Comparison of ENCODE assay signal across 16 cellular contexts in the genomic region with DNA sequence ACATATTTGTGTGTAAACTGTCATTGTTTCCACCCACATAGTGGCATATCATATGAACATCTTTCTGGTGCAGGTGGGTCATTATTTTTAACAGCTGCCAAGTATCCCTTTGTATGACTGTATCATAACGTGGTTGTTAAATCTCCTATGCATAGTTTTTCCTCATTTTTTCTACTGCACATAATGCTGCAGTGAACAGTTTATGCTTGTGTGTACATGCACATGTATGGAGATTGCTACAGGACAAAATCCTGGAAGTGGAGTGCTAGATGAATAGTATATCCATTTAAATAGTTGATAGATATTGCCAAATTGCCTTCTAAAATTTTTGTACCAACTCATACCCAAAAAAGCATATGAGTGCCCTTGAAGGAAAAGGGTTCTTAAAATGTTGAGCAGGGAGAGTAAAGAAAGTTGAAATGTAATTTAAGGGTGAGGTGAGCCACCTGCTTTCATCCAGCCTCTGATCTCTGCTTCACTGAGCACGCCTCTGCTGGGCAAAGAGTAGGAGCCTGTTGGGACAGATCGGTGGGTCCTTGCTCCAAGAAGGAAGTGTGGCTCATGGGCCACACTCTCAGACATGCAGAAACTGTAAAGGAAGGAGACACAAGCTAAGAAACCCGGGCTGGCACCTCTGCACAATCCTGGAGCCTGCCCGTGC. TPM values are rescaled to one million over a fixed set of nuclear protein-coding genes. Genes with fewer than 3 reads are reported as not detected.
"Had no signal": no experiment of that assay in that cellular context is flagged by ENCODE, and none has a peak within 500 bp of the region (broad histone marks: within the 10 kb centered on the region; RNA-seq: fewer than 3 reads in every experiment).

No MANE protein-coding gene starts in this region.

- ATAC-seq: activated CD8-positive, alpha-beta T cell treated with anti-CD3 and anti-CD28 coated beads for 36 hours; left lung had no signal

- H3K4me1 ChIP-seq: left lung, thyroid gland had no signal

- DNase-seq: activated CD4-positive, alpha-beta T cell treated with anti-CD3 and anti-CD28 coated beads, Interleukin-2, amount 10 ng/mL, durations not matched to agents 24 days and 14 days; activated CD8-positive, alpha-beta T cell treated with anti-CD3 and anti-CD28 coated beads for 36 hours; activated naive CD4-positive, alpha-beta T cell treated with anti-CD3 and anti-CD28 coated beads for 36 hours; activated T-cell treated with anti-CD3 and anti-CD28 coated beads, Interleukin-2, amount 50 U/mL, for 1 hour; kidney; left lung; midbrain; occipital lobe; right cardiac atrium; small intestine; stimulated activated CD4-positive, alpha-beta T cell treated with anti-CD3 and anti-CD28 coated beads, Interleukin-4, amount 100 ng/mL, for 1 hour; T-helper 1 cell; thyroid gland had no signal

- H3K27me3 ChIP-seq: left lung, thyroid gland had no signal

- H3K9me3 ChIP-seq: left lung, thyroid gland had no signal

- H3K27ac ChIP-seq: coronary artery, left lung, thyroid gland had no signal

- H3K4me3 ChIP-seq: coronary artery, left lung, thyroid gland had no signal

RNA-seq across cellular contexts. Expression of gene HLF, which starts 55.3 kb away (rescaled TPM):
- total RNA-seq: fibroblast of villous mesenchyme, lung microvascular endothelial cell had no signal
